Comparison of ENCODE assay signal across 29 cellular contexts in genomic region chr4:3500111-3500510, GRCh38. TPM values are rescaled to one million over a fixed set of nuclear protein-coding genes. Genes with fewer than 3 reads are reported as not detected.
"Had no signal": no experiment of that assay in that cellular context is flagged by ENCODE, and none has a peak within 500 bp of the region (broad histone marks: within the 10 kb centered on the region; RNA-seq: fewer than 3 reads in every experiment).

No MANE protein-coding gene starts in this region.

- H3K27me3 ChIP-seq: colonic mucosa, gastrocnemius medialis had no signal

- DNase-seq: colonic mucosa; cortex of kidney; effector CD8-positive, alpha-beta T cell; effector memory CD8-positive, alpha-beta T cell; endodermal cell; erythroblast; esophagus squamous epithelium; foreskin fibroblast; foreskin melanocyte; gastrocnemius medialis; glutamatergic neuron; hippocampal formation; left colon; left ventricle myocardium superior; lower lobe of right lung; mesenchymal stem cell; mucosa of descending colon had no signal

- H3K27ac ChIP-seq: colonic mucosa, epithelial cell of prostate, esophagus squamous epithelium, lower lobe of right lung had no signal

- H3K4me3 ChIP-seq: colonic mucosa, esophagus squamous epithelium, gastrocnemius medialis, heart right ventricle, lower lobe of right lung, mucosa of descending colon had no signal

- H3K9me3 ChIP-seq: colonic mucosa, esophagus squamous epithelium, gastrocnemius medialis, heart right ventricle, lower lobe of right lung, mucosa of descending colon had no signal

- H3K36me3 ChIP-seq: colonic mucosa had no signal

- H3K4me1 ChIP-seq: colonic mucosa, esophagus squamous epithelium, lower lobe of right lung had no signal

- FAIRE-seq: endometrium, islet of Langerhans, keratinocyte had no signal

- ATAC-seq: effector memory CD8-positive, alpha-beta T cell; esophagus mucosa; gastrocnemius medialis; left colon; left lobe of liver; lower lobe of right lung; mucosa of descending colon had no signal

RNA-seq across cellular contexts. Expression of gene DOK7, which starts 37.0 kb away (rescaled TPM):
- total RNA-seq: dermis microvascular lymphatic vessel endothelial cell, glomerular endothelial cell, lung microvascular endothelial cell, mesenteric fat pad had no signal

RNA-seq across cellular contexts. Expression of gene HGFAC, which starts 58.3 kb away (rescaled TPM):
- total RNA-seq: esophagus mucosa, kidney epithelial cell, left colon, mesenteric fat pad had no signal
- polyA plus RNA-seq: keratinocyte had no signal
